1 cellular context compared by ENCODE assay signal in the genomic region with DNA sequence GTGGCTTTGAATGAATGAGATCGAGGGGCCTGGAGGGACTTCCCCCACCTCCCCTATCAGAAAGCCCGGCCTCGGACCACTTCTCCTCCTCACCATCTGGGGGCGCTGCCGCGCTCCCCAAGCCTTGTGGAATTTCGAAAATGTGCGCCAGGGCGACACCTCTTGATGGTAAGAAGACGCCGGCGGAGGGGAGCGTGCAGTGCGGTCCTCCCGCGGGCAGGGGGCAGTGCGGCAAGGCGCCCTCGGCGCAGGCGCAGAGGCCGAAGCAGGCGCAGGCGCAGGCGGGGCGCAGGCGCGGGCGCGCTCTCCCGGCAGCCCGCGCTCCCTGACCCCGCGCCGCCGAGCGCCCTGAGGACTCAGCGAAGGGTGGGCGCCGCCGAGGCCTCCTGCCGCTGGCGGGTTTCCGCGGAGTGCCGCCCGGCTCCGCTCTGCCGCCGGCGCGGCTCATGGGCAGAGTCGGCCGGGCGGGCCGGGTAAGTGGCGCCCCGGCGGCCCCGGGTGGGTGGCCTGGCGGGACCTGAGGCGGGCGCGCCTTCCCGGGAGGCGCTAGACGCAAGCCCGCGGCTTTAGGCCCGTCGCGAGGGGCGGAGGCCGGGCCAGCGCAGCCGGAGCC.
TF ChIP-seq lines count a peak whose summit lies in the region.

A gene with protein sequence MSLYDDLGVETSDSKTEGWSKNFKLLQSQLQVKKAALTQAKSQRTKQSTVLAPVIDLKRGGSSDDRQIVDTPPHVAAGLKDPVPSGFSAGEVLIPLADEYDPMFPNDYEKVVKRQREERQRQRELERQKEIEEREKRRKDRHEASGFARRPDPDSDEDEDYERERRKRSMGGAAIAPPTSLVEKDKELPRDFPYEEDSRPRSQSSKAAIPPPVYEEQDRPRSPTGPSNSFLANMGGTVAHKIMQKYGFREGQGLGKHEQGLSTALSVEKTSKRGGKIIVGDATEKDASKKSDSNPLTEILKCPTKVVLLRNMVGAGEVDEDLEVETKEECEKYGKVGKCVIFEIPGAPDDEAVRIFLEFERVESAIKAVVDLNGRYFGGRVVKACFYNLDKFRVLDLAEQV (plus strand): TSS at position 314 of the 613 bp plus-strand sequence. CDS start 8,032 bp downstream, outside the sequence.

TF ChIP-seq in K562, 482 proteins besides CTCF, POLR2A, EP300 and RAD21 (continued from another document and continues in another):
- TF ChIP-seq, protein P1, sequence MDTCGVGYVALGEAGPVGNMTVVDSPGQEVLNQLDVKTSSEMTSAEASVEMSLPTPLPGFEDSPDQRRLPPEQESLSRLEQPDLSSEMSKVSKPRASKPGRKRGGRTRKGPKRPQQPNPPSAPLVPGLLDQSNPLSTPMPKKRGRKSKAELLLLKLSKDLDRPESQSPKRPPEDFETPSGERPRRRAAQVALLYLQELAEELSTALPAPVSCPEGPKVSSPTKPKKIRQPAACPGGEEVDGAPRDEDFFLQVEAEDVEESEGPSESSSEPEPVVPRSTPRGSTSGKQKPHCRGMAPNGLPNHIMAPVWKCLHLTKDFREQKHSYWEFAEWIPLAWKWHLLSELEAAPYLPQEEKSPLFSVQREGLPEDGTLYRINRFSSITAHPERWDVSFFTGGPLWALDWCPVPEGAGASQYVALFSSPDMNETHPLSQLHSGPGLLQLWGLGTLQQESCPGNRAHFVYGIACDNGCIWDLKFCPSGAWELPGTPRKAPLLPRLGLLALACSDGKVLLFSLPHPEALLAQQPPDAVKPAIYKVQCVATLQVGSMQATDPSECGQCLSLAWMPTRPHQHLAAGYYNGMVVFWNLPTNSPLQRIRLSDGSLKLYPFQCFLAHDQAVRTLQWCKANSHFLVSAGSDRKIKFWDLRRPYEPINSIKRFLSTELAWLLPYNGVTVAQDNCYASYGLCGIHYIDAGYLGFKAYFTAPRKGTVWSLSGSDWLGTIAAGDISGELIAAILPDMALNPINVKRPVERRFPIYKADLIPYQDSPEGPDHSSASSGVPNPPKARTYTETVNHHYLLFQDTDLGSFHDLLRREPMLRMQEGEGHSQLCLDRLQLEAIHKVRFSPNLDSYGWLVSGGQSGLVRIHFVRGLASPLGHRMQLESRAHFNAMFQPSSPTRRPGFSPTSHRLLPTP (IDR thresholded peaks at IDR 0.05; ENCODE audit: borderline replicate concordance, extremely low read depth, insufficient read length): peak; percentile 98
- TF ChIP-seq, protein P2, sequence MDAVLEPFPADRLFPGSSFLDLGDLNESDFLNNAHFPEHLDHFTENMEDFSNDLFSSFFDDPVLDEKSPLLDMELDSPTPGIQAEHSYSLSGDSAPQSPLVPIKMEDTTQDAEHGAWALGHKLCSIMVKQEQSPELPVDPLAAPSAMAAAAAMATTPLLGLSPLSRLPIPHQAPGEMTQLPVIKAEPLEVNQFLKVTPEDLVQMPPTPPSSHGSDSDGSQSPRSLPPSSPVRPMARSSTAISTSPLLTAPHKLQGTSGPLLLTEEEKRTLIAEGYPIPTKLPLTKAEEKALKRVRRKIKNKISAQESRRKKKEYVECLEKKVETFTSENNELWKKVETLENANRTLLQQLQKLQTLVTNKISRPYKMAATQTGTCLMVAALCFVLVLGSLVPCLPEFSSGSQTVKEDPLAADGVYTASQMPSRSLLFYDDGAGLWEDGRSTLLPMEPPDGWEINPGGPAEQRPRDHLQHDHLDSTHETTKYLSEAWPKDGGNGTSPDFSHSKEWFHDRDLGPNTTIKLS (IDR thresholded peaks at IDR 0.05; ENCODE audit: borderline replicate concordance, low read depth): peak; percentile 65; the same call in 1 of the 2 replicates
- TF ChIP-seq ZFPM2 (CRISPR knock-in tag; IDR thresholded peaks at IDR 0.05) (no peak), CAMTA2 (CRISPR knock-in tag; conservative IDR thresholded peaks at IDR 0.05) (0 out of 2 replicates have a peak, but pooled peaks have one; percentile 43), SOX6 (IDR thresholded peaks at IDR 0.05) (0 out of 2 replicates have a peak, but pooled peaks have one; percentile 31), EP400 (IDR thresholded peaks at IDR 0.05) (peak; percentile 48; the same call in 1 of the 2 replicates), SMARCA5 (IDR thresholded peaks at IDR 0.05) (peak; percentile 48; the same call in 1 of the 2 replicates), SREBF2 (CRISPR knock-in tag; IDR thresholded peaks at IDR 0.05) (no peak), CBFA2T3 (IDR thresholded peaks at IDR 0.05) (peak; percentile 8; the same call in 1 of the 2 replicates), ZNF316 (IDR thresholded peaks at IDR 0.05) (no peak), C11orf30 (IDR thresholded peaks at IDR 0.05; ENCODE audit: low read depth) (peak; percentile 19; the same call in 1 of the 2 replicates), NR1H2 (CRISPR knock-in tag; IDR thresholded peaks at IDR 0.05) (no peak), BCOR (IDR thresholded peaks at IDR 0.05) (peak; percentile 37; the same call in 1 of the 2 replicates), FOXK1 (CRISPR knock-in tag; IDR thresholded peaks at IDR 0.05; ENCODE audit: borderline replicate concordance) (no peak), ZKSCAN1 (IDR thresholded peaks at IDR 0.05; ENCODE audit: low read depth, low read length) (0 out of 2 replicates have a peak, but pooled peaks have one; percentile 39), MTA1 (IDR thresholded peaks at IDR 0.05; ENCODE audit: borderline replicate concordance) (0 out of 2 replicates have a peak, but pooled peaks have one; percentile 20), HNRNPLL (IDR thresholded peaks at IDR 0.05; ENCODE audit: low read depth, low read length, poor library complexity, severe bottlenecking) (peak; percentile 49), TAL1 (IDR thresholded peaks at IDR 0.05) (no peak), ZSCAN29 (IDR thresholded peaks at IDR 0.05) (no peak), SRF (CRISPR knock-in tag; IDR thresholded peaks at IDR 0.05) (0 out of 4 replicates have a peak, but pooled peaks of 1 of the 2 experiments have one; percentile 20), CBX5 (IDR thresholded peaks at IDR 0.05; ENCODE audit: borderline replicate concordance, low read depth) (peak; percentile 61; the same call in 1 of the 2 replicates), KLF10 (CRISPR knock-in tag; IDR thresholded peaks at IDR 0.05) (no peak), RUNX1 (IDR thresholded peaks at IDR 0.05; ENCODE audit: low read depth) (no peak), RBM22 (IDR thresholded peaks at IDR 0.05; ENCODE audit: low read depth, low read length, poor library complexity, severe bottlenecking) (peak; percentile 54), PPARD (CRISPR knock-in tag; IDR thresholded peaks at IDR 0.05) (no peak), SREBF1 (IDR thresholded peaks at IDR 0.05; ENCODE audit: borderline replicate concordance, low read depth, low read length) (no peak), ZBTB1 (CRISPR knock-in tag; IDR thresholded peaks at IDR 0.05; ENCODE audit: borderline replicate concordance, low read depth) (no peak), CCNT2 (IDR thresholded peaks at IDR 0.05; ENCODE audit: borderline replicate concordance, extremely low read depth, insufficient read length, low read depth, low read length) (peak; percentile 77)
- TF ChIP-seq, protein P3, sequence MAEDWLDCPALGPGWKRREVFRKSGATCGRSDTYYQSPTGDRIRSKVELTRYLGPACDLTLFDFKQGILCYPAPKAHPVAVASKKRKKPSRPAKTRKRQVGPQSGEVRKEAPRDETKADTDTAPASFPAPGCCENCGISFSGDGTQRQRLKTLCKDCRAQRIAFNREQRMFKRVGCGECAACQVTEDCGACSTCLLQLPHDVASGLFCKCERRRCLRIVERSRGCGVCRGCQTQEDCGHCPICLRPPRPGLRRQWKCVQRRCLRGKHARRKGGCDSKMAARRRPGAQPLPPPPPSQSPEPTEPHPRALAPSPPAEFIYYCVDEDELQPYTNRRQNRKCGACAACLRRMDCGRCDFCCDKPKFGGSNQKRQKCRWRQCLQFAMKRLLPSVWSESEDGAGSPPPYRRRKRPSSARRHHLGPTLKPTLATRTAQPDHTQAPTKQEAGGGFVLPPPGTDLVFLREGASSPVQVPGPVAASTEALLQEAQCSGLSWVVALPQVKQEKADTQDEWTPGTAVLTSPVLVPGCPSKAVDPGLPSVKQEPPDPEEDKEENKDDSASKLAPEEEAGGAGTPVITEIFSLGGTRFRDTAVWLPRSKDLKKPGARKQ (CRISPR knock-in tag; IDR thresholded peaks at IDR 0.05): no peak
- TF ChIP-seq, protein P4, sequence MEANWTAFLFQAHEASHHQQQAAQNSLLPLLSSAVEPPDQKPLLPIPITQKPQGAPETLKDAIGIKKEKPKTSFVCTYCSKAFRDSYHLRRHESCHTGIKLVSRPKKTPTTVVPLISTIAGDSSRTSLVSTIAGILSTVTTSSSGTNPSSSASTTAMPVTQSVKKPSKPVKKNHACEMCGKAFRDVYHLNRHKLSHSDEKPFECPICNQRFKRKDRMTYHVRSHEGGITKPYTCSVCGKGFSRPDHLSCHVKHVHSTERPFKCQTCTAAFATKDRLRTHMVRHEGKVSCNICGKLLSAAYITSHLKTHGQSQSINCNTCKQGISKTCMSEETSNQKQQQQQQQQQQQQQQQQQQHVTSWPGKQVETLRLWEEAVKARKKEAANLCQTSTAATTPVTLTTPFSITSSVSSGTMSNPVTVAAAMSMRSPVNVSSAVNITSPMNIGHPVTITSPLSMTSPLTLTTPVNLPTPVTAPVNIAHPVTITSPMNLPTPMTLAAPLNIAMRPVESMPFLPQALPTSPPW (CRISPR knock-in tag; IDR thresholded peaks at IDR 0.05): peak; percentile 62; the same call in 1 of the 2 replicates
- TF ChIP-seq, protein P5, sequence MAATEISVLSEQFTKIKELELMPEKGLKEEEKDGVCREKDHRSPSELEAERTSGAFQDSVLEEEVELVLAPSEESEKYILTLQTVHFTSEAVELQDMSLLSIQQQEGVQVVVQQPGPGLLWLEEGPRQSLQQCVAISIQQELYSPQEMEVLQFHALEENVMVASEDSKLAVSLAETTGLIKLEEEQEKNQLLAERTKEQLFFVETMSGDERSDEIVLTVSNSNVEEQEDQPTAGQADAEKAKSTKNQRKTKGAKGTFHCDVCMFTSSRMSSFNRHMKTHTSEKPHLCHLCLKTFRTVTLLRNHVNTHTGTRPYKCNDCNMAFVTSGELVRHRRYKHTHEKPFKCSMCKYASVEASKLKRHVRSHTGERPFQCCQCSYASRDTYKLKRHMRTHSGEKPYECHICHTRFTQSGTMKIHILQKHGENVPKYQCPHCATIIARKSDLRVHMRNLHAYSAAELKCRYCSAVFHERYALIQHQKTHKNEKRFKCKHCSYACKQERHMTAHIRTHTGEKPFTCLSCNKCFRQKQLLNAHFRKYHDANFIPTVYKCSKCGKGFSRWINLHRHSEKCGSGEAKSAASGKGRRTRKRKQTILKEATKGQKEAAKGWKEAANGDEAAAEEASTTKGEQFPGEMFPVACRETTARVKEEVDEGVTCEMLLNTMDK (IDR thresholded peaks at IDR 0.05; ENCODE audit: borderline replicate concordance, insufficient read depth, low read depth, low read length, poor library complexity, severe bottlenecking): peak; percentile 92
- TF ChIP-seq, protein P6, sequence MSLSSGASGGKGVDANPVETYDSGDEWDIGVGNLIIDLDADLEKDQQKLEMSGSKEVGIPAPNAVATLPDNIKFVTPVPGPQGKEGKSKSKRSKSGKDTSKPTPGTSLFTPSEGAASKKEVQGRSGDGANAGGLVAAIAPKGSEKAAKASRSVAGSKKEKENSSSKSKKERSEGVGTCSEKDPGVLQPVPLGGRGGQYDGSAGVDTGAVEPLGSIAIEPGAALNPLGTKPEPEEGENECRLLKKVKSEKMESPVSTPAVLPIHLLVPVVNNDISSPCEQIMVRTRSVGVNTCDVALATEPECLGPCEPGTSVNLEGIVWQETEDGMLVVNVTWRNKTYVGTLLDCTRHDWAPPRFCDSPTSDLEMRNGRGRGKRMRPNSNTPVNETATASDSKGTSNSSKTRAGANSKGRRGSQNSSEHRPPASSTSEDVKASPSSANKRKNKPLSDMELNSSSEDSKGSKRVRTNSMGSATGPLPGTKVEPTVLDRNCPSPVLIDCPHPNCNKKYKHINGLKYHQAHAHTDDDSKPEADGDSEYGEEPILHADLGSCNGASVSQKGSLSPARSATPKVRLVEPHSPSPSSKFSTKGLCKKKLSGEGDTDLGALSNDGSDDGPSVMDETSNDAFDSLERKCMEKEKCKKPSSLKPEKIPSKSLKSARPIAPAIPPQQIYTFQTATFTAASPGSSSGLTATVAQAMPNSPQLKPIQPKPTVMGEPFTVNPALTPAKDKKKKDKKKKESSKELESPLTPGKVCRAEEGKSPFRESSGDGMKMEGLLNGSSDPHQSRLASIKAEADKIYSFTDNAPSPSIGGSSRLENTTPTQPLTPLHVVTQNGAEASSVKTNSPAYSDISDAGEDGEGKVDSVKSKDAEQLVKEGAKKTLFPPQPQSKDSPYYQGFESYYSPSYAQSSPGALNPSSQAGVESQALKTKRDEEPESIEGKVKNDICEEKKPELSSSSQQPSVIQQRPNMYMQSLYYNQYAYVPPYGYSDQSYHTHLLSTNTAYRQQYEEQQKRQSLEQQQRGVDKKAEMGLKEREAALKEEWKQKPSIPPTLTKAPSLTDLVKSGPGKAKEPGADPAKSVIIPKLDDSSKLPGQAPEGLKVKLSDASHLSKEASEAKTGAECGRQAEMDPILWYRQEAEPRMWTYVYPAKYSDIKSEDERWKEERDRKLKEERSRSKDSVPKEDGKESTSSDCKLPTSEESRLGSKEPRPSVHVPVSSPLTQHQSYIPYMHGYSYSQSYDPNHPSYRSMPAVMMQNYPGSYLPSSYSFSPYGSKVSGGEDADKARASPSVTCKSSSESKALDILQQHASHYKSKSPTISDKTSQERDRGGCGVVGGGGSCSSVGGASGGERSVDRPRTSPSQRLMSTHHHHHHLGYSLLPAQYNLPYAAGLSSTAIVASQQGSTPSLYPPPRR (CRISPR knock-in tag; IDR thresholded peaks at IDR 0.05; ENCODE audit: borderline replicate concordance): no peak
- TF ChIP-seq, protein P7, sequence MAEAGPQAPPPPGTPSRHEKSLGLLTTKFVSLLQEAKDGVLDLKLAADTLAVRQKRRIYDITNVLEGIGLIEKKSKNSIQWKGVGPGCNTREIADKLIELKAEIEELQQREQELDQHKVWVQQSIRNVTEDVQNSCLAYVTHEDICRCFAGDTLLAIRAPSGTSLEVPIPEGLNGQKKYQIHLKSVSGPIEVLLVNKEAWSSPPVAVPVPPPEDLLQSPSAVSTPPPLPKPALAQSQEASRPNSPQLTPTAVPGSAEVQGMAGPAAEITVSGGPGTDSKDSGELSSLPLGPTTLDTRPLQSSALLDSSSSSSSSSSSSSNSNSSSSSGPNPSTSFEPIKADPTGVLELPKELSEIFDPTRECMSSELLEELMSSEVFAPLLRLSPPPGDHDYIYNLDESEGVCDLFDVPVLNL (CRISPR knock-in tag; IDR thresholded peaks at IDR 0.05; ENCODE audit: low read depth): peak; percentile 78; the same call in 1 of the 2 replicates
- TF ChIP-seq, protein P8, sequence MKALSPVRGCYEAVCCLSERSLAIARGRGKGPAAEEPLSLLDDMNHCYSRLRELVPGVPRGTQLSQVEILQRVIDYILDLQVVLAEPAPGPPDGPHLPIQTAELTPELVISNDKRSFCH (CRISPR knock-in tag; IDR thresholded peaks at IDR 0.05): no peak
- TF ChIP-seq, protein P8 (tag; IDR thresholded peaks at IDR 0.05): peak; percentile 68; the same call in 1 of the 2 replicates
- TF ChIP-seq, protein P9, sequence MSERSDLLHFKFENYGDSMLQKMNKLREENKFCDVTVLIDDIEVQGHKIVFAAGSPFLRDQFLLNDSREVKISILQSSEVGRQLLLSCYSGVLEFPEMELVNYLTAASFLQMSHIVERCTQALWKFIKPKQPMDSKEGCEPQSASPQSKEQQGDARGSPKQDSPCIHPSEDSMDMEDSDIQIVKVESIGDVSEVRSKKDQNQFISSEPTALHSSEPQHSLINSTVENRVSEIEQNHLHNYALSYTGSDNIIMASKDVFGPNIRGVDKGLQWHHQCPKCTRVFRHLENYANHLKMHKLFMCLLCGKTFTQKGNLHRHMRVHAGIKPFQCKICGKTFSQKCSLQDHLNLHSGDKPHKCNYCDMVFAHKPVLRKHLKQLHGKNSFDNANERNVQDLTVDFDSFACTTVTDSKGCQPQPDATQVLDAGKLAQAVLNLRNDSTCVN (CRISPR knock-in tag; IDR thresholded peaks at IDR 0.05): no peak
